18 cellular contexts compared by ENCODE assay signal in genomic region chr9:16864741-16865434, GRCh38. TPM values are rescaled to one million over a fixed set of nuclear protein-coding genes. Genes with fewer than 3 reads are reported as not detected.
A peak's percentile ranks its signal among the peaks of the same experiment; 100 is the strongest.
DNase-seq lines count a peak whose midpoint lies in the region; ATAC-seq and TF ChIP-seq lines count a peak whose summit lies in the region.
"Had no signal": no experiment of that assay in that cellular context is flagged by ENCODE, and none has a peak within 500 bp of the region (broad histone marks: within the 10 kb centered on the region; RNA-seq: fewer than 3 reads in every experiment).

No MANE protein-coding gene starts in this region.

- no peak for TF ChIP-seq CTCF in Loucy (conservative IDR thresholded peaks at IDR 0.05; ENCODE audit: low read length)
- TF ChIP-seq CTCF in choroid plexus epithelial cell (conservative IDR thresholded peaks at IDR 0.05; ENCODE audit: low read depth, low read length): no peak
- no peak for TF ChIP-seq CTCF in mesothelial cell of epicardium (IDR thresholded peaks at IDR 0.05; ENCODE audit: unreplicated experiment)
- no peak for TF ChIP-seq CTCF in type B pancreatic cell (conservative IDR thresholded peaks at IDR 0.05)

- H3K9me3 ChIP-seq in Loucy (ENCODE audit: insufficient read depth, low read depth, low read length): no peaks in the 10 kb centered on the region
- H3K9me3 ChIP-seq: heart right ventricle, lower lobe of right lung had no signal

- no peak overlapping the region for H3K4me2 ChIP-seq in Loucy (ENCODE audit: low read depth, low read length, poor library complexity, severe bottlenecking)
- H3K4me2 ChIP-seq: PC-9 had no signal

- H3K4me1 Mint-ChIP-seq in mesothelial cell of epicardium (peaks cover 51% of the 10 kb centered on the region), type B pancreatic cell (ENCODE audit: unreplicated experiment) (peaks cover 25% of the 10 kb centered on the region)

- H3K36me3 Mint-ChIP-seq in mesothelial cell of epicardium (peaks cover 2% of the 10 kb centered on the region), type B pancreatic cell (peaks cover 16% of the 10 kb centered on the region)
- H3K36me3 Mint-ChIP-seq: activated naive CD8-positive, alpha-beta T cell had no signal

- no peaks in the 10 kb centered on the region for H3K27me3 Mint-ChIP-seq in mesothelial cell of epicardium (ENCODE audit: low read depth)
- H3K27me3 Mint-ChIP-seq in type B pancreatic cell: peaks cover 22% of the 10 kb centered on the region

- no peak overlapping the region for H3K4me3 ChIP-seq in Loucy (ENCODE audit: low read length, poor library complexity, severe bottlenecking)
- H3K4me3 ChIP-seq in choroid plexus epithelial cell (ENCODE audit: low read depth, low read length): no peak overlapping the region
- H3K4me3 ChIP-seq: heart right ventricle, lower lobe of right lung, PC-9 had no signal

- H3K9ac ChIP-seq in Loucy (ENCODE audit: low read depth, low read length, poor library complexity, severe bottlenecking): no peak overlapping the region

- H2AFZ ChIP-seq in Loucy (ENCODE audit: low read length): 0 out of 2 replicates have a peak overlapping the region, but pooled peaks have one; percentile 27
- H2AFZ ChIP-seq: PC-9 had no signal

- DNase-seq in choroid plexus epithelial cell (ENCODE audit: low read depth) (peak; percentile 44), mesothelial cell of epicardium (ENCODE audit: low spot score in 2 of 2, unreplicated experiment in 2 of 2) (no peak), type B pancreatic cell (ENCODE audit: extremely low spot score, unreplicated experiment) (no peak), superior temporal gyrus (ENCODE audit: extremely low spot score) (no peak)
- no peak for DNase-seq in stimulated activated naive CD8-positive, alpha-beta T cell treated with anti-CD3 and anti-CD28 coated beads, Interleukin-15, Interleukin-2, amounts not matched to agents 100 U/mL and 50 U/mL, for 24 hours
- no peak for DNase-seq in activated CD4-positive, alpha-beta T cell treated with anti-CD3 and anti-CD28 coated beads for 4 hours
- DNase-seq: activated CD8-positive, alpha-beta memory T cell treated with anti-CD3 and anti-CD28 coated beads for 24 hours; heart right ventricle; lower lobe of right lung; MM.1S; NCI-H2171 treated with DMSO at 0.1 percent for 48 hours; PC-9; substantia nigra; T-helper 9 cell had no signal

- no peaks in the 10 kb centered on the region for H3K79me2 ChIP-seq in Loucy (ENCODE audit: insufficient read depth, low read length)

- H3K4me1 ChIP-seq in Loucy (ENCODE audit: insufficient read depth, low read length, poor library complexity, severe bottlenecking): peaks cover 38% of the 10 kb centered on the region
- H3K4me1 ChIP-seq: lower lobe of right lung had no signal

- H3F3A ChIP-seq in Loucy (ENCODE audit: low read depth): no peaks in the 10 kb centered on the region

- H3K27ac Mint-ChIP-seq in mesothelial cell of epicardium (peak overlapping the region; percentile 82), type B pancreatic cell (peak overlapping the region; percentile 17)
- H3K27ac Mint-ChIP-seq: activated naive CD8-positive, alpha-beta T cell; dendritic cell treated with granulocyte-macrophage colony-stimulating factor and Interleukin-4, amounts not matched to agents 40 ng/mL and 50 ng/mL, for 4 days had no signal

- H3K36me3 ChIP-seq in Loucy (ENCODE audit: insufficient read depth, low read length): no peaks in the 10 kb centered on the region
- H3K36me3 ChIP-seq: heart right ventricle, lower lobe of right lung had no signal

- H3K9me3 Mint-ChIP-seq in mesothelial cell of epicardium: no peaks in the 10 kb centered on the region
- H3K9me3 Mint-ChIP-seq in type B pancreatic cell: no peaks in the 10 kb centered on the region
- H3K9me3 Mint-ChIP-seq: dendritic cell treated with granulocyte-macrophage colony-stimulating factor and Interleukin-4, amounts not matched to agents 40 ng/mL and 50 ng/mL, for 4 days had no signal

- H3K4me3 Mint-ChIP-seq in mesothelial cell of epicardium: peak overlapping the region; percentile 7
- peak overlapping the region; percentile 66 for H3K4me3 Mint-ChIP-seq in type B pancreatic cell
- H3K4me3 Mint-ChIP-seq: activated naive CD8-positive, alpha-beta T cell; dendritic cell treated with granulocyte-macrophage colony-stimulating factor and Interleukin-4, amounts not matched to agents 40 ng/mL and 50 ng/mL, for 4 days had no signal

- H4K20me1 ChIP-seq in Loucy (ENCODE audit: insufficient read depth, low read length, poor library complexity, severe bottlenecking): no peaks in the 10 kb centered on the region

- H3K9me2 ChIP-seq in Loucy (replicated peaks; ENCODE audit: low read depth, low read length): no peaks in the 10 kb centered on the region

- H3K27me3 ChIP-seq in Loucy (ENCODE audit: insufficient read depth, low read length, poor library complexity, severe bottlenecking): no peaks in the 10 kb centered on the region

- no peak for ATAC-seq in stimulated activated naive CD8-positive, alpha-beta T cell treated with anti-CD3 and anti-CD28 coated beads, Interleukin-15, Interleukin-2, amounts not matched to agents 100 U/mL and 50 U/mL, for 24 hours
- ATAC-seq in esophagus mucosa: no peak
- ATAC-seq: heart right ventricle, lower lobe of right lung had no signal

RNA-seq across cellular contexts. Expression of gene BNC2, which starts 5.6 kb away (rescaled TPM):
- total RNA-seq in mesothelial cell of epicardium (45.1 to 52.1 TPM (median 46.4 TPM) in 3 replicates), type B pancreatic cell (ENCODE audit: low replicate concordance) (7.6 and 80.9 TPM in 2 replicates), esophagus mucosa (3.7 TPM)
